Comparison of ENCODE assay signal across 16 cellular contexts in genomic region chr4:17189322-17189721, GRCh38.
DNase-seq lines count a peak whose midpoint lies in the region; ATAC-seq and TF ChIP-seq lines count a peak whose summit lies in the region.
"Had no signal": no experiment of that assay in that cellular context is flagged by ENCODE, and none has a peak within 500 bp of the region (broad histone marks: within the 10 kb centered on the region; RNA-seq: fewer than 3 reads in every experiment).

No MANE protein-coding gene starts in this region.

- H3K27ac ChIP-seq in colonic mucosa (no peak overlapping the region), esophagus muscularis mucosa (replicated peaks in 1 of 4) (no peak overlapping the region)
- H3K27ac ChIP-seq: foreskin keratinocyte had no signal

- CTCF ChIA-PET in AG04449 (lab: Yijun Ruan, JAX) = interaction anchor here (0.6 to 1.6 kb wide), 4 partner anchors 14 to 296 kb away, joined by 3 to 4 read pairs (median 3); no protein-coding TSS in a partner anchor

- DNase-seq in AG04449 (ENCODE audit: low read depth, low spot score) (peak; percentile 24), HCEC 1CT (peak; percentile 50), colonic mucosa (peak; percentile 19), left ventricle myocardium superior (no peak), GOT3 (lab: John Stamatoyannopoulos, UW) (no peak), esophagus muscularis mucosa (ENCODE audit: extremely low spot score) (no peak)
- DNase-seq in stimulated activated CD8-positive, alpha-beta memory T cell treated with anti-CD3 and anti-CD28 coated beads, Interleukin-4, amount 100 ng/mL, for 48 hours = no peak
- DNase-seq: activated CD4-positive, alpha-beta T cell treated with anti-CD3 and anti-CD28 coated beads for 4 hours; activated CD8-positive, alpha-beta memory T cell treated with anti-CD3 and anti-CD28 coated beads, Interleukin-2, amount 50 U/mL, for 48 hours; activated naive CD4-positive, alpha-beta T cell treated with anti-CD3 and anti-CD28 coated beads for 36 hours; foreskin keratinocyte; natural killer cell; NCI-H187; SHP77 treated with DMSO at 0.1 percent for 48 hours had no signal

- 70% methylated on average over 4 of the region's 4 CpGs for WGBS in esophagus muscularis mucosa

- TF ChIP-seq CTCF in AG04449 (IDR thresholded peaks at IDR 0.05; ENCODE audit: insufficient read depth, low read length, missing control alignments) (no peak), colonic mucosa (IDR thresholded peaks at IDR 0.05) (no peak), esophagus muscularis mucosa (IDR thresholded peaks at IDR 0.05) (no peak)

- H3K4me1 ChIP-seq in colonic mucosa (no peaks in the 10 kb centered on the region), esophagus muscularis mucosa (peaks cover 0 to 13% (median 10%) of the 10 kb centered on the region in 4 donors)
- H3K4me1 ChIP-seq: foreskin keratinocyte, HAP-1 had no signal

- H3K4me3 ChIP-seq in AG04449 (ENCODE audit: low read depth, low read length) = no peak overlapping the region
- no peak overlapping the region for H3K4me3 ChIP-seq in colonic mucosa
- H3K4me3 ChIP-seq in esophagus muscularis mucosa = no peak overlapping the region
- H3K4me3 ChIP-seq: HAP-1 had no signal

- POLR2A ChIA-PET in AG04449 (lab: Yijun Ruan, JAX) = interaction anchor here (0.5 kb wide), 1 partner anchor 108 kb away, joined by 3 read pairs; no protein-coding TSS in a partner anchor

- H3K36me3 ChIP-seq in colonic mucosa (no peaks in the 10 kb centered on the region), esophagus muscularis mucosa (no peaks in the 10 kb centered on the region)
- H3K36me3 ChIP-seq: HAP-1 had no signal

- H3K9me3 ChIP-seq in colonic mucosa (no peaks in the 10 kb centered on the region), esophagus muscularis mucosa (no peaks in the 10 kb centered on the region)

- peak; percentile 90 for ATAC-seq in left ventricle myocardium superior
- ATAC-seq in HG03469 (IDR thresholded peaks at IDR 0.05; ENCODE audit: unreplicated experiment) = no peak
- ATAC-seq: foreskin keratinocyte, natural killer cell had no signal

- H3K27me3 ChIP-seq in colonic mucosa (no peaks in the 10 kb centered on the region), esophagus muscularis mucosa (no peaks in the 10 kb centered on the region)
- H3K27me3 ChIP-seq: foreskin keratinocyte had no signal

- no peak for TF ChIP-seq EP300 in esophagus muscularis mucosa (IDR thresholded peaks at IDR 0.05)

- no peak for TF ChIP-seq POLR2A in esophagus muscularis mucosa (IDR thresholded peaks at IDR 0.05; ENCODE audit: low read depth)

- intact Hi-C loops in colonic mucosa (cut with DNase I) = no loop called here
- intact Hi-C loops in left ventricle myocardium superior (cut with micrococcal nuclease) = no loop called here
- intact Hi-C loops in esophagus muscularis mucosa (cut with DNase I) = no loop called here

- H3K9ac ChIP-seq in colonic mucosa (ENCODE audit: low read depth in 2 of 2, low read length in 2 of 2) = no peak overlapping the region

Comparison
In these comparisons a context has a peak if more than half of its experiments do, and no peak if none do; other contexts are left out.
1. DNase-seq: peak in AG04449 (single experiment), HCEC 1CT (single experiment) and colonic mucosa (single experiment); none in left ventricle myocardium superior (single experiment), GOT3 (single experiment), stimulated activated CD8-positive, alpha-beta memory T cell treated with anti-CD3 and anti-CD28 coated beads, Interleukin-4, amount 100 ng/mL, for 48 hours (single experiment) and esophagus muscularis mucosa (single experiment).